2 cellular contexts compared by ENCODE assay signal in the genomic region with DNA sequence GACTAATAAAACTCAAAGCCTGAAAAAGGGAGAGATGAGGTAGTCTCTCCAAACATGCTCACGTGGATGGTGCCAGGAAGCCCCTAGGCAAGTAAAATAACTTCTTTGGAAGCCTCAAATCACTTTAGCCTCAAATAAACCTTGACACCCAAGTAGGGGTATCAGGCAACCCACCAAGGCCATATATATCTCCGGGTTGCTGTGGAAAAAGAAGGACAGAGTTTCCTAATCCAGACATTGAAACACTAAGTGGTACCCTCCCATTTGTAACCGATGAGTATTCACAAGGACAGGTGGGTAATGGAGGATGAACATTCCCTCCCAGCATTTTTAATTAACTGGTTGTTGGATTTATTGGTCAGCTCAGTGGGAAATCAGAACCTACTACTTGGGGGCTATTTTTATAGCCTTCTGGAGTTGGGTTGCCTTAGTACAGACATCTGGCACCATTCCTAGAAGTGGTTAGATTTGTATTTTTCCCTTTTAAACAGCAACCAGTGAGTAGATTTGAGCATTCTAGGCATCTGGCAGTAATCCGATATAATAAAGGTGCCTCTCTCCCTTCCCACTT.
TF ChIP-seq lines count a peak whose summit lies in the region.

No MANE protein-coding gene starts in this region.

TF ChIP-seq in SK-N-SH treated with all-trans-retinoic acid at 6 μM for 48 hours, 23 proteins besides CTCF, POLR2A, EP300 and RAD21 (continued from another document):
- TF ChIP-seq TCF4 (CRISPR knock-in tag; IDR thresholded peaks at IDR 0.05; ENCODE audit: borderline replicate concordance) (no peak), ISL1 (CRISPR knock-in tag; IDR thresholded peaks at IDR 0.05) (no peak), ZFP30 (CRISPR knock-in tag; IDR thresholded peaks at IDR 0.05) (no peak), ZNF8 (CRISPR knock-in tag; IDR thresholded peaks at IDR 0.05) (no peak), RARB (CRISPR knock-in tag; IDR thresholded peaks at IDR 0.05) (no peak), GLIS3 (CRISPR knock-in tag; IDR thresholded peaks at IDR 0.05) (no peak), ZC3H10 (CRISPR knock-in tag; IDR thresholded peaks at IDR 0.05) (no peak), ZFP3 (CRISPR knock-in tag; IDR thresholded peaks at IDR 0.05) (no peak), BACH2 (CRISPR knock-in tag; IDR thresholded peaks at IDR 0.05; ENCODE audit: borderline replicate concordance) (no peak), ZNF565 (CRISPR knock-in tag; conservative IDR thresholded peaks at IDR 0.05; ENCODE audit: low read depth) (no peak), PPARA (CRISPR knock-in tag; IDR thresholded peaks at IDR 0.05; ENCODE audit: borderline replicate concordance) (no peak), ESRRG (CRISPR knock-in tag; IDR thresholded peaks at IDR 0.05) (no peak), POU6F1 (CRISPR knock-in tag; IDR thresholded peaks at IDR 0.05; ENCODE audit: borderline replicate concordance, low read depth) (no peak), ARNTL (CRISPR knock-in tag; IDR thresholded peaks at IDR 0.05; ENCODE audit: borderline replicate concordance, low read depth) (no peak)
- TF ChIP-seq, protein P1, sequence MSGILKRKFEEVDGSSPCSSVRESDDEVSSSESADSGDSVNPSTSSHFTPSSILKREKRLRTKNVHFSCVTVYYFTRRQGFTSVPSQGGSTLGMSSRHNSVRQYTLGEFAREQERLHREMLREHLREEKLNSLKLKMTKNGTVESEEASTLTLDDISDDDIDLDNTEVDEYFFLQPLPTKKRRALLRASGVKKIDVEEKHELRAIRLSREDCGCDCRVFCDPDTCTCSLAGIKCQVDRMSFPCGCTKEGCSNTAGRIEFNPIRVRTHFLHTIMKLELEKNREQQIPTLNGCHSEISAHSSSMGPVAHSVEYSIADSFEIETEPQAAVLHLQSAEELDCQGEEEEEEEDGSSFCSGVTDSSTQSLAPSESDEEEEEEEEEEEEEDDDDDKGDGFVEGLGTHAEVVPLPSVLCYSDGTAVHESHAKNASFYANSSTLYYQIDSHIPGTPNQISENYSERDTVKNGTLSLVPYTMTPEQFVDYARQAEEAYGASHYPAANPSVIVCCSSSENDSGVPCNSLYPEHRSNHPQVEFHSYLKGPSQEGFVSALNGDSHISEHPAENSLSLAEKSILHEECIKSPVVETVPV (CRISPR knock-in tag; IDR thresholded peaks at IDR 0.05) = no peak

TF ChIP-seq in SK-N-SH, 30 proteins besides CTCF, POLR2A, EP300 and RAD21 (continued from another document):
- TF ChIP-seq, protein P2, sequence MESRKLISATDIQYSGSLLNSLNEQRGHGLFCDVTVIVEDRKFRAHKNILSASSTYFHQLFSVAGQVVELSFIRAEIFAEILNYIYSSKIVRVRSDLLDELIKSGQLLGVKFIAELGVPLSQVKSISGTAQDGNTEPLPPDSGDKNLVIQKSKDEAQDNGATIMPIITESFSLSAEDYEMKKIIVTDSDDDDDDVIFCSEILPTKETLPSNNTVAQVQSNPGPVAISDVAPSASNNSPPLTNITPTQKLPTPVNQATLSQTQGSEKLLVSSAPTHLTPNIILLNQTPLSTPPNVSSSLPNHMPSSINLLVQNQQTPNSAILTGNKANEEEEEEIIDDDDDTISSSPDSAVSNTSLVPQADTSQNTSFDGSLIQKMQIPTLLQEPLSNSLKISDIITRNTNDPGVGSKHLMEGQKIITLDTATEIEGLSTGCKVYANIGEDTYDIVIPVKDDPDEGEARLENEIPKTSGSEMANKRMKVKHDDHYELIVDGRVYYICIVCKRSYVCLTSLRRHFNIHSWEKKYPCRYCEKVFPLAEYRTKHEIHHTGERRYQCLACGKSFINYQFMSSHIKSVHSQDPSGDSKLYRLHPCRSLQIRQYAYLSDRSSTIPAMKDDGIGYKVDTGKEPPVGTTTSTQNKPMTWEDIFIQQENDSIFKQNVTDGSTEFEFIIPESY (IDR thresholded peaks at IDR 0.05; ENCODE audit: borderline replicate concordance, low read depth) = no peak
- TF ChIP-seq MEF2A (IDR thresholded peaks at IDR 0.05; ENCODE audit: borderline replicate concordance, low read depth) (no peak), ELF1 (IDR thresholded peaks at IDR 0.05) (no peak), TEAD4 (IDR thresholded peaks at IDR 0.05; ENCODE audit: borderline replicate concordance, insufficient read depth) (no peak)
TF ChIP-seq in SK-N-SH: peak in this region for 0.
